In genomic region chr7:142776206-142776844, GRCh38 we compare ENCODE assay signal across 20 cellular contexts. TPM values are rescaled to one million over a fixed set of nuclear protein-coding genes. Genes with fewer than 3 reads are reported as not detected.
A peak's percentile ranks its signal among the peaks of the same experiment; 100 is the strongest.
DNase-seq lines count a peak whose midpoint lies in the region; ATAC-seq, FAIRE-seq and TF ChIP-seq lines count a peak whose summit lies in the region.
"Had no signal": no experiment of that assay in that cellular context is flagged by ENCODE, and none has a peak within 500 bp of the region (broad histone marks: within the 10 kb centered on the region; RNA-seq: fewer than 3 reads in every experiment).

No MANE protein-coding gene starts in this region.

- DNase-seq in GM12891 (ENCODE audit: insufficient read length, low spot score) (no peak), RPMI8226 (peak; percentile 46), coronary artery (ENCODE audit: low spot score) (no peak), natural killer cell (no peak), sciatic nerve (ENCODE audit: low spot score) (no peak), left lung (no peak)
- DNase-seq: activated gamma-delta T cell treated with Interleukin-2 at 50 U/mL for 16 hours; CD4-positive, alpha-beta T cell; colonic mucosa; GDM1; islet precursor cell; naive thymus-derived CD4-positive, alpha-beta T cell; NCI-H1436; NCI-H510A; Peyer's patch; T-helper 9 cell had no signal

- H3K4me3 Mint-ChIP-seq in natural killer cell: peak overlapping the region; percentile 38
- H3K4me3 Mint-ChIP-seq: CD4-positive, alpha-beta T cell; naive thymus-derived CD4-positive, alpha-beta T cell had no signal

- peak in 2 of 3 donors; percentile 29 to 53 for ATAC-seq in natural killer cell
- ATAC-seq in GM18502 (IDR thresholded peaks at IDR 0.05; ENCODE audit: poor library complexity, unreplicated experiment): no peak
- no peak for ATAC-seq in sciatic nerve
- no peak for ATAC-seq in left lung
- ATAC-seq in HG03460 (IDR thresholded peaks at IDR 0.05; ENCODE audit: unreplicated experiment): no peak
- ATAC-seq: naive thymus-derived CD4-positive, alpha-beta T cell had no signal

- TF ChIP-seq CTCF in coronary artery (IDR thresholded peaks at IDR 0.05) (no peak), natural killer cell (IDR thresholded peaks at IDR 0.05) (no peak), left lung (IDR thresholded peaks at IDR 0.05) (no peak)

- no peaks in the 10 kb centered on the region for H3K4me1 ChIP-seq in left lung
- H3K4me1 ChIP-seq: colonic mucosa, Peyer's patch had no signal

- H3K9me3 Mint-ChIP-seq in natural killer cell: no peaks in the 10 kb centered on the region
- H3K9me3 Mint-ChIP-seq: CD4-positive, alpha-beta T cell had no signal

- H3K27me3 ChIP-seq in left lung: peaks cover 0 to 5% of the 10 kb centered on the region in 2 donors
- H3K27me3 ChIP-seq: colonic mucosa, Peyer's patch had no signal

- H3K36me3 ChIP-seq in left lung: no peaks in the 10 kb centered on the region
- H3K36me3 ChIP-seq: colonic mucosa, Peyer's patch had no signal

- peaks cover 59 to 78% of the 10 kb centered on the region in 2 donors for H3K4me1 Mint-ChIP-seq in natural killer cell

- intact Hi-C loops in natural killer cell (cut with micrococcal nuclease) (loop anchor here (10.0 kb wide), 1 partner anchor 58 kb away; no protein-coding TSS in a partner anchor), sciatic nerve (cut with DNase I) (no loop called here), left lung (cut with DNase I) (no loop called here)

- H3K27ac ChIP-seq in coronary artery (peak overlapping the region; percentile 32 to 54), left lung (no peak overlapping the region)
- H3K27ac ChIP-seq: colonic mucosa, Peyer's patch had no signal

- H3K4me3 ChIP-seq in coronary artery (no peak overlapping the region), left lung (no peak overlapping the region)
- H3K4me3 ChIP-seq: colonic mucosa, Peyer's patch had no signal

- no peak for TF ChIP-seq POLR2A in GM12891 (IDR thresholded peaks at IDR 0.05; ENCODE audit: low read depth, low read length)

- H3K27ac Mint-ChIP-seq in natural killer cell: peak overlapping the region; percentile 55 to 58
- H3K27ac Mint-ChIP-seq: CD4-positive, alpha-beta T cell had no signal

- H3K9me3 ChIP-seq in left lung: no peaks in the 10 kb centered on the region
- H3K9me3 ChIP-seq: colonic mucosa had no signal

- no peaks in the 10 kb centered on the region for H3K36me3 Mint-ChIP-seq in natural killer cell

- no peaks in the 10 kb centered on the region for H3K27me3 Mint-ChIP-seq in natural killer cell (ENCODE audit: low read depth in 2 of 2)
- H3K27me3 Mint-ChIP-seq: CD4-positive, alpha-beta T cell; naive thymus-derived CD4-positive, alpha-beta T cell had no signal

- peak; percentile 40 for FAIRE-seq in GM12891 (lab: Jason Lieb, UNC)

TF ChIP-seq in GM12891, 5 proteins besides CTCF, POLR2A, EP300 and RAD21:
- TF ChIP-seq POLR2AphosphoS5 (IDR thresholded peaks at IDR 0.05; ENCODE audit: low read depth, low read length): no peak
- TF ChIP-seq TAF1 (IDR thresholded peaks at IDR 0.05; ENCODE audit: low read depth, low read length): no peak
- no peak for TF ChIP-seq POU2F2 (IDR thresholded peaks at IDR 0.05; ENCODE audit: low read depth, low read length)
- no peak for TF ChIP-seq PAX5 (IDR thresholded peaks at IDR 0.05; ENCODE audit: insufficient read depth, low read length, severe bottlenecking)
- TF ChIP-seq SPI1 (IDR thresholded peaks at IDR 0.05; ENCODE audit: low read depth, low read length): no peak

RNA-seq across cellular contexts. Expression of gene PRSS2, which starts 5.6 kb away (rescaled TPM):
- polyA plus RNA-seq in GM12891 (2012; ENCODE audit: low read depth, missing spikeins): not detected
- not detected for total RNA-seq in natural killer cell
- 6.0 TPM for total RNA-seq in sciatic nerve
- total RNA-seq in left lung: 10 to 100 TPM in 1 of 2 donors, not detected in 1; 13.1 TPM
- total RNA-seq: CD4-positive, alpha-beta T cell; naive thymus-derived CD4-positive, alpha-beta T cell; skeletal muscle tissue; subcutaneous adipose tissue had no signal
- polyA plus RNA-seq: naive thymus-derived CD4-positive, alpha-beta T cell had no signal

RNA-seq across cellular contexts. Expression of gene PRSS1, which starts 27.1 kb away (rescaled TPM):
- not detected for polyA plus RNA-seq in GM12891 (2012; ENCODE audit: low read depth, missing spikeins)
- not detected for total RNA-seq in natural killer cell
- total RNA-seq in sciatic nerve: 4.7 TPM
- under 1 TPM in 1 of 2 donors, not detected in 1; 0.99 TPM for total RNA-seq in left lung
- total RNA-seq: CD4-positive, alpha-beta T cell; naive thymus-derived CD4-positive, alpha-beta T cell; Peyer's patch; skeletal muscle tissue; subcutaneous adipose tissue had no signal
- polyA plus RNA-seq: naive thymus-derived CD4-positive, alpha-beta T cell had no signal

Comparison
In these comparisons a context has a peak if more than half of its experiments do, and no peak if none do; other contexts are left out.
1. H3K27ac ChIP-seq: peak in coronary artery (2 of 2); none in left lung (0 of 2).
2. ATAC-seq: peak in natural killer cell (2 of 3); none in GM18502 (single experiment), sciatic nerve (single experiment), left lung (single experiment) and HG03460 (single experiment).